Comparison of ENCODE assay signal across 21 cellular contexts in genomic region chr7:22168129-22168634, GRCh38.
"Had no signal": no experiment of that assay in that cellular context is flagged by ENCODE, and none has a peak within 500 bp of the region (broad histone marks: within the 10 kb centered on the region; RNA-seq: fewer than 3 reads in every experiment).

No MANE protein-coding gene starts in this region.

- H3K36me3 ChIP-seq: SJSA1 had no signal

- H3K9me3 ChIP-seq: SJSA1 had no signal

- DNase-seq: KBM-7, MV-4-11, NCI-H1048, NCI-H1105, NCI-H1417, NCI-H1436 treated with DMSO at 0.1 percent for 48 hours, NCI-H1694, NCI-H187 treated with DMSO at 0.1 percent for 48 hours, NCI-H2029 treated with DMSO at 0.1 percent for 48 hours, NCI-H2171, NCI-H226, NCI-H446, NCI-H510A, NCI-H524 treated with DMSO at 0.1 percent for 48 hours, NCI-H774, Right ventricle myocardium superior, RPMI8226, SIG-M5 had no signal

- H3K4me3 ChIP-seq: SJSA1, SK-N-MC had no signal

- H3K4me1 ChIP-seq: SJSA1 had no signal

- FAIRE-seq: RCC 7860 had no signal

- H3K27me3 ChIP-seq: SJSA1 had no signal

- H3K27ac ChIP-seq: SJSA1, SK-N-MC had no signal
